Comparison of ENCODE assay signal across 8 cellular contexts in genomic region chr9:70169222-70169621, GRCh38.
"Had no signal": no experiment of that assay in that cellular context is flagged by ENCODE, and none has a peak within 500 bp of the region (broad histone marks: within the 10 kb centered on the region; RNA-seq: fewer than 3 reads in every experiment).

No MANE protein-coding gene starts in this region.

- H3K9me3 Mint-ChIP-seq: GM23338, HFFc6 had no signal

- H3K4me3 Mint-ChIP-seq: GM23338, HFFc6, IgD-negative memory B cell had no signal

- H3K4me1 Mint-ChIP-seq: GM23338, IgD-negative memory B cell had no signal

- DNase-seq: H7, HFFc6, KBM-7 had no signal

- ATAC-seq: GM23338, HCT116, HepG2 had no signal

- H3K27ac Mint-ChIP-seq: GM23338, HFFc6, IgD-negative memory B cell had no signal

- H3K36me3 Mint-ChIP-seq: IgD-negative memory B cell had no signal

- FAIRE-seq: H1, HepG2 had no signal
